8 cellular contexts compared by ENCODE assay signal in the genomic region with DNA sequence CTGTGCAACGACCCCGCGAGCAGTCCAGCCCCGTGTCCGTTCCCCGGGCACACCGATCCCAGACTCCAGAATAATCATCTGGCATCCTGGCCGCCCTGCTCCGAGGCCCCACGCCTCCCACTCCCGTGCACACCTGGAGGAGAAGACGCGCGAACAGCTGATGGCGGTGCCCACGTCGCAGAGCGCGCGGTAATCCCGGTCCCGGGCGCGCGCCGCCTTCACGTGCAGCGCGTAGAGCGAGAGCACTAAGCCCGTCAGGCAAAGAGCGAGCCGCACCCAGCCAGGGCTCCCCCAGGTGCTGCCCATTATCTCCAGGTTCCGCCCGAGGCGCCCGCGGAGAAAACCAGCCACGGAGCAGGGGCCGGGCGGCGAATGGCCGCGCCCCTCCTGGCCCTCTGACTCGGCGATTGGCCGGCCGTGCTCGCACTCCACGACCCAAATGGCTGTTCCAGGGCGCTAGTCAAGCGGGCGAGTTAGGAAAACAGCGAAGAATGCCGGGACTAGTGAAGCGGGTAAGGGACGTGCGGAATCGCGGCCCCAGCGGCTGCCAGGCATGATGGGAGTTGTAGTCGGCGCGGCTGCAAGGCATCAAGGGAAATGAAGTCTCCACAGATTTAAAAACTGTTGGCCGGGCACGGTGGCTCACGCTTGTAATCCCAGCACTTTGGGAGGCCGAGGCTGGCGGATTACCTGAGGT.
DNase-seq lines count a peak whose midpoint lies in the region; ATAC-seq and TF ChIP-seq lines count a peak whose summit lies in the region.

TSS of gene VKORC1 (minus strand) at position 374 of the 697 bp plus-strand sequence. CDS start at position 306, 68 bp downstream.

- peaks cover 10% of the 10 kb centered on the region for H3K9me3 Mint-ChIP-seq in nephron progenitor cell
- H3K9me3 Mint-ChIP-seq in stimulated activated naive CD8-positive, alpha-beta T cell treated with anti-CD3 and anti-CD28 coated beads, Interleukin-15, amount 100 ng/mL, for 72 hours, result peaks cover 0 to 5% of the 10 kb centered on the region in 2 donors

- H3K4me3 Mint-ChIP-seq in nephron progenitor cell, result peak within 1 kb of the TSS; percentile 99
- H3K4me3 Mint-ChIP-seq in stimulated activated naive CD8-positive, alpha-beta T cell treated with anti-CD3 and anti-CD28 coated beads, Interleukin-15, amount 100 ng/mL, for 72 hours, result peak within 1 kb of the TSS; percentile 95 to 98

- peaks cover 9% of the 10 kb centered on the region for H3K36me3 Mint-ChIP-seq in nephron progenitor cell (ENCODE audit: low read depth)

- peaks cover 7% of the 10 kb centered on the region for H3K27me3 Mint-ChIP-seq in nephron progenitor cell (ENCODE audit: low read depth, poor library complexity)
- no peaks in the 10 kb centered on the region for H3K27me3 Mint-ChIP-seq in stimulated activated naive CD8-positive, alpha-beta T cell treated with anti-CD3 and anti-CD28 coated beads, Interleukin-15, amount 100 ng/mL, for 72 hours

- TF ChIP-seq CTCF in fibroblast of pulmonary artery (IDR thresholded peaks at IDR 0.05; ENCODE audit: low read length, missing control alignments), result no peak
- TF ChIP-seq CTCF in nephron progenitor cell (IDR thresholded peaks at IDR 0.05), result no peak

- peak; percentile 95 for ATAC-seq in stimulated activated naive CD8-positive, alpha-beta T cell treated with anti-CD3 and anti-CD28 coated beads, Interleukin-15, amount 100 ng/mL, for 72 hours

- peak within 1 kb of the TSS; percentile 88 for H3K27ac Mint-ChIP-seq in nephron progenitor cell
- peak within 1 kb of the TSS; percentile 97 to 98 for H3K27ac Mint-ChIP-seq in stimulated activated naive CD8-positive, alpha-beta T cell treated with anti-CD3 and anti-CD28 coated beads, Interleukin-15, amount 100 ng/mL, for 72 hours

- DNase-seq in EL, result peak; percentile 98
- peak; percentile 74 for DNase-seq in GOT3 (lab: John Stamatoyannopoulos, UW)
- DNase-seq in LoVo (ENCODE audit: low spot score), result peak; percentile 98
- DNase-seq in SHP77 (lab: John Stamatoyannopoulos, UW), result peak; percentile 98 to 99
- peak; percentile 81 for DNase-seq in activated effector memory CD4-positive, alpha-beta T cell treated with Interleukin-2 at 50 U/mL for 16 hours
- peak; percentile 98 for DNase-seq in fibroblast of pulmonary artery (ENCODE audit: low read depth)
- peak; percentile 91 for DNase-seq in nephron progenitor cell
- DNase-seq in stimulated activated naive CD8-positive, alpha-beta T cell treated with anti-CD3 and anti-CD28 coated beads, Interleukin-15, amount 100 ng/mL, for 72 hours, result peak; percentile 88 to 91

- peaks cover 24% of the 10 kb centered on the region for H3K4me1 Mint-ChIP-seq in nephron progenitor cell
- peaks cover 41% of the 10 kb centered on the region for H3K4me1 Mint-ChIP-seq in stimulated activated naive CD8-positive, alpha-beta T cell treated with anti-CD3 and anti-CD28 coated beads, Interleukin-15, amount 100 ng/mL, for 72 hours

- peak within 1 kb of the TSS; percentile 91 for H3K4me3 ChIP-seq in fibroblast of pulmonary artery (replicated peaks; ENCODE audit: low read depth, low read length)

Comparison
In these comparisons a context has a peak if more than half of its experiments do, and no peak if none do; other contexts are left out.
1. Peak in every context shown above with its lines: DNase-seq, ATAC-seq and H3K4me3 ChIP-seq.